Comparison of ENCODE assay signal across 27 cellular contexts in genomic region chr1:102318104-102318806, GRCh38.
"Had no signal": no experiment of that assay in that cellular context is flagged by ENCODE, and none has a peak within 500 bp of the region (broad histone marks: within the 10 kb centered on the region; RNA-seq: fewer than 3 reads in every experiment).

No MANE protein-coding gene starts in this region.

- H3K27me3 ChIP-seq: stomach, suprapubic skin, testis, thyroid gland, tibial artery, tibial nerve, transverse colon, upper lobe of left lung, upper lobe of right lung, uterus, vagina had no signal

- DNase-seq: stimulated activated CD4-positive, alpha-beta T cell treated with anti-CD3 and anti-CD28 coated beads, Interleukin-2, amount 100 ng/mL, for 48 hours; stimulated activated CD4-positive, alpha-beta T cell treated with anti-CD3 and anti-CD28 coated beads, Interleukin-4, amount 100 ng/mL, for 1 hour; stimulated activated CD4-positive, alpha-beta T cell treated with anti-CD3 and anti-CD28 coated beads, Interleukin-4, amount 100 ng/mL, for 24 hours; stimulated activated CD4-positive, alpha-beta T cell treated with anti-CD3 and anti-CD28 coated beads, Interleukin-4, amount 100 ng/mL, for 4 hours; stimulated activated CD8-positive, alpha-beta memory T cell treated with anti-CD3 and anti-CD28 coated beads, Interleukin-4, amount 100 ng/mL, for 48 hours; stimulated activated naive B cell treated with anti-CD40 and anti-IgM and Interleukin-4, amounts not matched to agents 10 μg/mL and 1 μg/mL and 100 μg/mL, for 72 hours; stimulated activated naive CD4-positive, alpha-beta T cell; stimulated activated naive CD4-positive, alpha-beta T cell treated with Interleukin-2 at 50 U/mL for 16 hours; stimulated activated naive CD8-positive, alpha-beta T cell treated with anti-CD3 and anti-CD28 coated beads, Interleukin-15, amount 100 ng/mL, for 72 hours; stimulated activated naive CD8-positive, alpha-beta T cell treated with anti-CD3 and anti-CD28 coated beads, Interleukin-15, Interleukin-2, amounts not matched to agents 100 U/mL and 50 U/mL, for 24 hours; stomach; substantia nigra; testis; thyroid gland; tibial artery; transverse colon; trophoblast cell; upper lobe of left lung; upper lobe of right lung; uterus had no signal

- H3K4me3 ChIP-seq: stomach, suprapubic skin, testis, thoracic aorta, thyroid gland, tibial artery, tibial nerve, transverse colon, upper lobe of left lung, upper lobe of right lung, uterus, vagina had no signal

- H3K27ac ChIP-seq: stomach, suprapubic skin, testis, thoracic aorta, thyroid gland, tibial artery, tibial nerve, transverse colon, upper lobe of left lung, upper lobe of right lung, uterus, vagina had no signal

- H3K4me1 ChIP-seq: stomach, suprapubic skin, testis, thyroid gland, tibial artery, tibial nerve, transverse colon, upper lobe of left lung, upper lobe of right lung, uterus, vagina had no signal

- FAIRE-seq: urothelium cell line had no signal

- H3K9me3 ChIP-seq: stomach, suprapubic skin, testis, thoracic aorta, thyroid gland, tibial artery, tibial nerve, transverse colon, upper lobe of left lung, upper lobe of right lung, uterus, vagina had no signal

- ATAC-seq: stimulated activated effector memory CD8-positive, alpha-beta T cell treated with anti-CD3 and anti-CD28 coated beads, Interleukin-12 subunit alpha, Interleukin-12 subunit beta, amount 100 ng/mL, for 72 hours; stimulated activated memory B cell treated with anti-CD40 and anti-IgM and Interleukin-4, amounts not matched to agents 10 μg/mL and 1 μg/mL and 100 μg/mL, for 72 hours; stimulated activated naive B cell treated with anti-CD40 and anti-IgM and Interleukin-4, amounts not matched to agents 10 μg/mL and 1 μg/mL and 100 μg/mL, for 72 hours; stimulated activated naive CD8-positive, alpha-beta T cell treated with anti-CD3 and anti-CD28 coated beads, Interleukin-15, amount 100 ng/mL, for 72 hours; stimulated activated naive CD8-positive, alpha-beta T cell treated with anti-CD3 and anti-CD28 coated beads, Interleukin-15, Interleukin-2, amounts not matched to agents 100 U/mL and 50 U/mL, for 24 hours; upper lobe of right lung had no signal

- H3K36me3 ChIP-seq: stomach, suprapubic skin, thoracic aorta, thyroid gland, tibial artery, tibial nerve, transverse colon, upper lobe of left lung, upper lobe of right lung, uterus, vagina had no signal
